1 cellular context compared by ENCODE assay signal in genomic region chr2:119433636-119434327, GRCh38.
TF ChIP-seq lines count a peak whose summit lies in the region.

No MANE protein-coding gene starts in this region.

TF ChIP-seq in HepG2, 621 proteins besides CTCF, POLR2A, EP300 and RAD21 (continued from another document and continues in another):
- no peak for TF ChIP-seq ZNF337 (CRISPR knock-in tag; IDR thresholded peaks at IDR 0.05; ENCODE audit: borderline replicate concordance, low read depth)
- TF ChIP-seq, protein P1, sequence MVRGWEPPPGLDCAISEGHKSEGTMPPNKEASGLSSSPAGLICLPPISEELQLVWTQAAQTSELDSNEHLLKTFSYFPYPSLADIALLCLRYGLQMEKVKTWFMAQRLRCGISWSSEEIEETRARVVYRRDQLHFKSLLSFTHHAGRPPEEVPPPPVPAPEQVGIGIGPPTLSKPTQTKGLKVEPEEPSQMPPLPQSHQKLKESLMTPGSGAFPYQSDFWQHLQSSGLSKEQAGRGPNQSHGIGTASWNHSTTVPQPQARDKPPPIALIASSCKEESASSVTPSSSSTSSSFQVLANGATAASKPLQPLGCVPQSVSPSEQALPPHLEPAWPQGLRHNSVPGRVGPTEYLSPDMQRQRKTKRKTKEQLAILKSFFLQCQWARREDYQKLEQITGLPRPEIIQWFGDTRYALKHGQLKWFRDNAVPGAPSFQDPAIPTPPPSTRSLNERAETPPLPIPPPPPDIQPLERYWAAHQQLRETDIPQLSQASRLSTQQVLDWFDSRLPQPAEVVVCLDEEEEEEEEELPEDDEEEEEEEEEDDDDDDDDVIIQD (CRISPR knock-in tag; IDR thresholded peaks at IDR 0.05; ENCODE audit: low read depth), result peak; percentile 61; the same call in 1 of the 2 replicates
- TF ChIP-seq, protein P2, sequence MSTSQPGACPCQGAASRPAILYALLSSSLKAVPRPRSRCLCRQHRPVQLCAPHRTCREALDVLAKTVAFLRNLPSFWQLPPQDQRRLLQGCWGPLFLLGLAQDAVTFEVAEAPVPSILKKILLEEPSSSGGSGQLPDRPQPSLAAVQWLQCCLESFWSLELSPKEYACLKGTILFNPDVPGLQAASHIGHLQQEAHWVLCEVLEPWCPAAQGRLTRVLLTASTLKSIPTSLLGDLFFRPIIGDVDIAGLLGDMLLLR (CRISPR knock-in tag; IDR thresholded peaks at IDR 0.05), result no peak
- TF ChIP-seq MEF2D (CRISPR knock-in tag; IDR thresholded peaks at IDR 0.05), result no peak
- 0 out of 2 replicates have a peak, but pooled peaks have one; percentile 8 for TF ChIP-seq AFF4 (CRISPR knock-in tag; IDR thresholded peaks at IDR 0.05)
- TF ChIP-seq ETV5 (CRISPR knock-in tag; IDR thresholded peaks at IDR 0.05; ENCODE audit: borderline replicate concordance), result peak; percentile 62; the same call in 1 of the 2 replicates
- TF ChIP-seq TAF15 (IDR thresholded peaks at IDR 0.05; ENCODE audit: low read depth, low read length, poor library complexity, severe bottlenecking), result no peak
- peak; percentile 76; the same call in 1 of the 2 replicates for TF ChIP-seq SOX5 (CRISPR knock-in tag; IDR thresholded peaks at IDR 0.05; ENCODE audit: borderline replicate concordance)
- TF ChIP-seq ZNF12 (CRISPR knock-in tag; IDR thresholded peaks at IDR 0.05), result 0 out of 2 replicates have a peak, but pooled peaks have one; percentile 30
- TF ChIP-seq NONO (IDR thresholded peaks at IDR 0.05), result no peak
- no peak for TF ChIP-seq NONO (CRISPR knock-in tag; conservative IDR thresholded peaks at IDR 0.05)
- no peak for TF ChIP-seq CC2D1A (CRISPR knock-in tag; IDR thresholded peaks at IDR 0.05)
- TF ChIP-seq MTA3 (CRISPR knock-in tag; IDR thresholded peaks at IDR 0.05), result no peak
- no peak for TF ChIP-seq MIER3 (CRISPR knock-in tag; IDR thresholded peaks at IDR 0.05; ENCODE audit: borderline replicate concordance)
- TF ChIP-seq, protein P3, sequence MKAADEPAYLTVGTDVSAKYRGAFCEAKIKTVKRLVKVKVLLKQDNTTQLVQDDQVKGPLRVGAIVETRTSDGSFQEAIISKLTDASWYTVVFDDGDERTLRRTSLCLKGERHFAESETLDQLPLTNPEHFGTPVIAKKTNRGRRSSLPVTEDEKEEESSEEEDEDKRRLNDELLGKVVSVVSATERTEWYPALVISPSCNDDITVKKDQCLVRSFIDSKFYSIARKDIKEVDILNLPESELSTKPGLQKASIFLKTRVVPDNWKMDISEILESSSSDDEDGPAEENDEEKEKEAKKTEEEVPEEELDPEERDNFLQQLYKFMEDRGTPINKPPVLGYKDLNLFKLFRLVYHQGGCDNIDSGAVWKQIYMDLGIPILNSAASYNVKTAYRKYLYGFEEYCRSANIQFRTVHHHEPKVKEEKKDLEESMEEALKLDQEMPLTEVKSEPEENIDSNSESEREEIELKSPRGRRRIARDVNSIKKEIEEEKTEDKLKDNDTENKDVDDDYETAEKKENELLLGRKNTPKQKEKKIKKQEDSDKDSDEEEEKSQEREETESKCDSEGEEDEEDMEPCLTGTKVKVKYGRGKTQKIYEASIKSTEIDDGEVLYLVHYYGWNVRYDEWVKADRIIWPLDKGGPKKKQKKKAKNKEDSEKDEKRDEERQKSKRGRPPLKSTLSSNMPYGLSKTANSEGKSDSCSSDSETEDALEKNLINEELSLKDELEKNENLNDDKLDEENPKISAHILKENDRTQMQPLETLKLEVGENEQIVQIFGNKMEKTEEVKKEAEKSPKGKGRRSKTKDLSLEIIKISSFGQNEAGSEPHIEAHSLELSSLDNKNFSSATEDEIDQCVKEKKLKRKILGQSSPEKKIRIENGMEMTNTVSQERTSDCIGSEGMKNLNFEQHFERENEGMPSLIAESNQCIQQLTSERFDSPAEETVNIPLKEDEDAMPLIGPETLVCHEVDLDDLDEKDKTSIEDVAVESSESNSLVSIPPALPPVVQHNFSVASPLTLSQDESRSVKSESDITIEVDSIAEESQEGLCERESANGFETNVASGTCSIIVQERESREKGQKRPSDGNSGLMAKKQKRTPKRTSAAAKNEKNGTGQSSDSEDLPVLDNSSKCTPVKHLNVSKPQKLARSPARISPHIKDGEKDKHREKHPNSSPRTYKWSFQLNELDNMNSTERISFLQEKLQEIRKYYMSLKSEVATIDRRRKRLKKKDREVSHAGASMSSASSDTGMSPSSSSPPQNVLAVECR (CRISPR knock-in tag; IDR thresholded peaks at IDR 0.05; ENCODE audit: borderline replicate concordance), result peak; percentile 23; the same call in 1 of the 2 replicates
- TF ChIP-seq ZNF207 (IDR thresholded peaks at IDR 0.05; ENCODE audit: borderline replicate concordance), result no peak
- TF ChIP-seq, protein P4, sequence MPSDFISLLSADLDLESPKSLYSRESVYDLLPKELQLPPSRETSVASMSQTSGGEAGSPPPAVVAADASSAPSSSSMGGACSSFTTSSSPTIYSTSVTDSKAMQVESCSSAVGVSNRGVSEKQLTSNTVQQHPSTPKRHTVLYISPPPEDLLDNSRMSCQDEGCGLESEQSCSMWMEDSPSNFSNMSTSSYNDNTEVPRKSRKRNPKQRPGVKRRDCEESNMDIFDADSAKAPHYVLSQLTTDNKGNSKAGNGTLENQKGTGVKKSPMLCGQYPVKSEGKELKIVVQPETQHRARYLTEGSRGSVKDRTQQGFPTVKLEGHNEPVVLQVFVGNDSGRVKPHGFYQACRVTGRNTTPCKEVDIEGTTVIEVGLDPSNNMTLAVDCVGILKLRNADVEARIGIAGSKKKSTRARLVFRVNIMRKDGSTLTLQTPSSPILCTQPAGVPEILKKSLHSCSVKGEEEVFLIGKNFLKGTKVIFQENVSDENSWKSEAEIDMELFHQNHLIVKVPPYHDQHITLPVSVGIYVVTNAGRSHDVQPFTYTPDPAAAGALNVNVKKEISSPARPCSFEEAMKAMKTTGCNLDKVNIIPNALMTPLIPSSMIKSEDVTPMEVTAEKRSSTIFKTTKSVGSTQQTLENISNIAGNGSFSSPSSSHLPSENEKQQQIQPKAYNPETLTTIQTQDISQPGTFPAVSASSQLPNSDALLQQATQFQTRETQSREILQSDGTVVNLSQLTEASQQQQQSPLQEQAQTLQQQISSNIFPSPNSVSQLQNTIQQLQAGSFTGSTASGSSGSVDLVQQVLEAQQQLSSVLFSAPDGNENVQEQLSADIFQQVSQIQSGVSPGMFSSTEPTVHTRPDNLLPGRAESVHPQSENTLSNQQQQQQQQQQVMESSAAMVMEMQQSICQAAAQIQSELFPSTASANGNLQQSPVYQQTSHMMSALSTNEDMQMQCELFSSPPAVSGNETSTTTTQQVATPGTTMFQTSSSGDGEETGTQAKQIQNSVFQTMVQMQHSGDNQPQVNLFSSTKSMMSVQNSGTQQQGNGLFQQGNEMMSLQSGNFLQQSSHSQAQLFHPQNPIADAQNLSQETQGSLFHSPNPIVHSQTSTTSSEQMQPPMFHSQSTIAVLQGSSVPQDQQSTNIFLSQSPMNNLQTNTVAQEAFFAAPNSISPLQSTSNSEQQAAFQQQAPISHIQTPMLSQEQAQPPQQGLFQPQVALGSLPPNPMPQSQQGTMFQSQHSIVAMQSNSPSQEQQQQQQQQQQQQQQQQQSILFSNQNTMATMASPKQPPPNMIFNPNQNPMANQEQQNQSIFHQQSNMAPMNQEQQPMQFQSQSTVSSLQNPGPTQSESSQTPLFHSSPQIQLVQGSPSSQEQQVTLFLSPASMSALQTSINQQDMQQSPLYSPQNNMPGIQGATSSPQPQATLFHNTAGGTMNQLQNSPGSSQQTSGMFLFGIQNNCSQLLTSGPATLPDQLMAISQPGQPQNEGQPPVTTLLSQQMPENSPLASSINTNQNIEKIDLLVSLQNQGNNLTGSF (CRISPR knock-in tag; IDR thresholded peaks at IDR 0.05), result no peak
- no peak for TF ChIP-seq RAD51 (IDR thresholded peaks at IDR 0.05; ENCODE audit: borderline replicate concordance)
- no peak for TF ChIP-seq ZBTB44 (CRISPR knock-in tag; IDR thresholded peaks at IDR 0.05)
- TF ChIP-seq ELF3 (CRISPR knock-in tag; IDR thresholded peaks at IDR 0.05), result peak; percentile 76; the same call in 1 of the 2 replicates
- peak; percentile 70 for TF ChIP-seq ZNF331 (CRISPR knock-in tag; IDR thresholded peaks at IDR 0.05)
- TF ChIP-seq NFIC (IDR thresholded peaks at IDR 0.05; ENCODE audit: low read length), result peak; percentile 39; the same call in 1 of the 2 replicates
- no peak for TF ChIP-seq U2AF2 (IDR thresholded peaks at IDR 0.05; ENCODE audit: low read depth, low read length)
- TF ChIP-seq CREM (IDR thresholded peaks at IDR 0.05), result peak; percentile 75
- TF ChIP-seq CREM (CRISPR knock-in tag; IDR thresholded peaks at IDR 0.05), result no peak
- TF ChIP-seq AKAP8 (CRISPR knock-in tag; IDR thresholded peaks at IDR 0.05), result peak; percentile 16; the same call in 1 of the 2 replicates
- TF ChIP-seq MAFG (CRISPR knock-in tag; IDR thresholded peaks at IDR 0.05), result no peak
- no peak for TF ChIP-seq ATAD3A (CRISPR knock-in tag; IDR thresholded peaks at IDR 0.05)
- TF ChIP-seq FOXA1 (IDR thresholded peaks at IDR 0.05), result no peak
- no peak for TF ChIP-seq FOXA1 (CRISPR knock-in tag; IDR thresholded peaks at IDR 0.05)
- TF ChIP-seq SALL1 (CRISPR knock-in tag; IDR thresholded peaks at IDR 0.05), result peak; percentile 56
- no peak for TF ChIP-seq NFRKB (IDR thresholded peaks at IDR 0.05)
- TF ChIP-seq IRF2 (CRISPR knock-in tag; IDR thresholded peaks at IDR 0.05), result no peak; the same call in 1 of the 2 replicates
- no peak; the same call in 1 of the 2 replicates for TF ChIP-seq FOXA3 (CRISPR knock-in tag; IDR thresholded peaks at IDR 0.05)
- no peak for TF ChIP-seq TCF12 (IDR thresholded peaks at IDR 0.05)
- TF ChIP-seq TCF12 (CRISPR knock-in tag; IDR thresholded peaks at IDR 0.05), result no peak
- TF ChIP-seq ZBTB20 (CRISPR knock-in tag; IDR thresholded peaks at IDR 0.05; ENCODE audit: borderline replicate concordance, low read depth), result no peak
- TF ChIP-seq, protein P5, sequence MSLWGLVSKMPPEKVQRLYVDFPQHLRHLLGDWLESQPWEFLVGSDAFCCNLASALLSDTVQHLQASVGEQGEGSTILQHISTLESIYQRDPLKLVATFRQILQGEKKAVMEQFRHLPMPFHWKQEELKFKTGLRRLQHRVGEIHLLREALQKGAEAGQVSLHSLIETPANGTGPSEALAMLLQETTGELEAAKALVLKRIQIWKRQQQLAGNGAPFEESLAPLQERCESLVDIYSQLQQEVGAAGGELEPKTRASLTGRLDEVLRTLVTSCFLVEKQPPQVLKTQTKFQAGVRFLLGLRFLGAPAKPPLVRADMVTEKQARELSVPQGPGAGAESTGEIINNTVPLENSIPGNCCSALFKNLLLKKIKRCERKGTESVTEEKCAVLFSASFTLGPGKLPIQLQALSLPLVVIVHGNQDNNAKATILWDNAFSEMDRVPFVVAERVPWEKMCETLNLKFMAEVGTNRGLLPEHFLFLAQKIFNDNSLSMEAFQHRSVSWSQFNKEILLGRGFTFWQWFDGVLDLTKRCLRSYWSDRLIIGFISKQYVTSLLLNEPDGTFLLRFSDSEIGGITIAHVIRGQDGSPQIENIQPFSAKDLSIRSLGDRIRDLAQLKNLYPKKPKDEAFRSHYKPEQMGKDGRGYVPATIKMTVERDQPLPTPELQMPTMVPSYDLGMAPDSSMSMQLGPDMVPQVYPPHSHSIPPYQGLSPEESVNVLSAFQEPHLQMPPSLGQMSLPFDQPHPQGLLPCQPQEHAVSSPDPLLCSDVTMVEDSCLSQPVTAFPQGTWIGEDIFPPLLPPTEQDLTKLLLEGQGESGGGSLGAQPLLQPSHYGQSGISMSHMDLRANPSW (CRISPR knock-in tag; IDR thresholded peaks at IDR 0.05; ENCODE audit: borderline replicate concordance), result 0 out of 2 replicates have a peak, but pooled peaks have one; percentile 12
- TF ChIP-seq ZSCAN25 (CRISPR knock-in tag; IDR thresholded peaks at IDR 0.05), result no peak
- TF ChIP-seq, protein P6, sequence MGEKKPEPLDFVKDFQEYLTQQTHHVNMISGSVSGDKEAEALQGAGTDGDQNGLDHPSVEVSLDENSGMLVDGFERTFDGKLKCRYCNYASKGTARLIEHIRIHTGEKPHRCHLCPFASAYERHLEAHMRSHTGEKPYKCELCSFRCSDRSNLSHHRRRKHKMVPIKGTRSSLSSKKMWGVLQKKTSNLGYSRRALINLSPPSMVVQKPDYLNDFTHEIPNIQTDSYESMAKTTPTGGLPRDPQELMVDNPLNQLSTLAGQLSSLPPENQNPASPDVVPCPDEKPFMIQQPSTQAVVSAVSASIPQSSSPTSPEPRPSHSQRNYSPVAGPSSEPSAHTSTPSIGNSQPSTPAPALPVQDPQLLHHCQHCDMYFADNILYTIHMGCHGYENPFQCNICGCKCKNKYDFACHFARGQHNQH (CRISPR knock-in tag; IDR thresholded peaks at IDR 0.05), result peak; percentile 18; the same call in 1 of the 2 replicates
